In genomic region chr6:27133281-27134227, GRCh38 we compare ENCODE assay signal across 8 cellular contexts.
DNase-seq lines count a peak whose midpoint lies in the region; ATAC-seq and TF ChIP-seq lines count a peak whose summit lies in the region.

No MANE protein-coding gene starts in this region.

- CTCF ChIA-PET in activated naive CD4-positive, alpha-beta T cell treated with anti-CD3 and anti-CD28 coated beads for 36 hours (lab: Charles Lee): interaction anchor here (0.6 to 1.2 kb wide), 5 partner anchors 10 to 1751 kb away, joined by 3 to 4 read pairs (median 3); no protein-coding TSS in a partner anchor

- ATAC-seq in heart right ventricle: peak in 3 of 8 donors; percentile 2 to 24 (median 12)

- H3K9me3 ChIP-seq in HUES64 (ENCODE audit: insufficient read depth, low read depth, low read length) (no peaks in the 10 kb centered on the region), SJCRH30 (replicated peaks) (no peaks in the 10 kb centered on the region), heart right ventricle (no peaks in the 10 kb centered on the region)

- intact Hi-C loops in activated naive CD4-positive, alpha-beta T cell treated with anti-CD3 and anti-CD28 coated beads for 36 hours (cut with micrococcal nuclease): loop anchor here (2.0 to 5.0 kb wide), 5 partner anchors 806 to 1749 kb away; a partner anchor contains a TSS
- intact Hi-C loops in heart right ventricle (cut with DNase I): loop anchor here in 5 of 10 donors (2.0 to 10.0 kb wide), 5 partner anchors 13 to 1109 kb away; partner anchors contain the start of gene ZNF184 (in 2 of the 5)

- H3K27ac Mint-ChIP-seq in activated naive CD4-positive, alpha-beta T cell treated with anti-CD3 and anti-CD28 coated beads for 36 hours: no peak overlapping the region

- peaks cover 40% of the 10 kb centered on the region for H3K4me1 ChIP-seq in HUES64 (ENCODE audit: insufficient read depth, low read length)
- H3K4me1 ChIP-seq in SJCRH30: no peaks in the 10 kb centered on the region; the same call in 1 of the 2 replicates
- peaks cover 0 to 46% (median 15%) of the 10 kb centered on the region in 9 donors for H3K4me1 ChIP-seq in heart right ventricle

- WGBS in HUES64: under 1% methylated on average over 43 of the region's 43 CpGs
- WGBS in heart right ventricle, 2 donors: 4 to 9% methylated on average over 43 of the region's 43 CpGs

- H3K9me3 Mint-ChIP-seq in activated naive CD4-positive, alpha-beta T cell treated with anti-CD3 and anti-CD28 coated beads for 36 hours: no peaks in the 10 kb centered on the region

- TF ChIP-seq CTCF in heart right ventricle (IDR thresholded peaks at IDR 0.05) (no peak), retinal pigment epithelial cell (conservative IDR thresholded peaks at IDR 0.05; ENCODE audit: low read depth, low read length) (no peak)

- H3K36me3 ChIP-seq in HUES64 (ENCODE audit: insufficient read depth, low read length): no peaks in the 10 kb centered on the region
- H3K36me3 ChIP-seq in SJCRH30: no peaks in the 10 kb centered on the region
- peaks cover 0 to 4% (median 0%) of the 10 kb centered on the region in 9 donors for H3K36me3 ChIP-seq in heart right ventricle

- peak overlapping the region; percentile 97 for H3K9ac ChIP-seq in HUES64 (ENCODE audit: low read depth, low read length)

- H3K4me3 ChIP-seq in HUES64 (ENCODE audit: low read length) (peak overlapping the region; percentile 79), SJCRH30 (peak overlapping the region; percentile 65), heart right ventricle (peak overlapping the region; percentile 31 to 67 (median 64)), retinal pigment epithelial cell (ENCODE audit: low read length) (peak overlapping the region; percentile 67)

- H3K27me3 Mint-ChIP-seq in activated naive CD4-positive, alpha-beta T cell treated with anti-CD3 and anti-CD28 coated beads for 36 hours (ENCODE audit: low read depth): no peaks in the 10 kb centered on the region

- H3K4me1 Mint-ChIP-seq in activated naive CD4-positive, alpha-beta T cell treated with anti-CD3 and anti-CD28 coated beads for 36 hours (ENCODE audit: low read depth): peaks cover 24% of the 10 kb centered on the region

- H3K27ac ChIP-seq in HUES64 (ENCODE audit: low read depth, low read length) (peak overlapping the region; percentile 97), SJCRH30 (peak overlapping the region; percentile 93), heart right ventricle (peak overlapping the region in 8 of 10 donors; percentile 41 to 90 (median 80))

- H3K4me3 Mint-ChIP-seq in activated naive CD4-positive, alpha-beta T cell treated with anti-CD3 and anti-CD28 coated beads for 36 hours: no peak overlapping the region

- H3K27me3 ChIP-seq in HUES64 (ENCODE audit: insufficient read depth, low read length): no peaks in the 10 kb centered on the region
- H3K27me3 ChIP-seq in SJCRH30: no peaks in the 10 kb centered on the region
- H3K27me3 ChIP-seq in heart right ventricle: no peaks in the 10 kb centered on the region

- peaks cover 4% of the 10 kb centered on the region for H3K36me3 Mint-ChIP-seq in activated naive CD4-positive, alpha-beta T cell treated with anti-CD3 and anti-CD28 coated beads for 36 hours (ENCODE audit: low read depth)

- DNase-seq in NCI-H1436 (lab: John Stamatoyannopoulos, UW) (peak; percentile 36), NCI-H1436 treated with DMSO at 0.1 percent for 48 hours (lab: John Stamatoyannopoulos, UW) (no peak), SJCRH30 (peak; percentile 80), heart right ventricle (peak in 1 of 2 donors; percentile 64), retinal pigment epithelial cell (ENCODE audit: low read depth) (no peak), ureter (ENCODE audit: low spot score) (no peak)
- DNase-seq in activated naive CD4-positive, alpha-beta T cell treated with anti-CD3 and anti-CD28 coated beads for 36 hours: peak; percentile 84

Comparison
In these comparisons a context has a peak if more than half of its experiments do, and no peak if none do; other contexts are left out.
1. DNase-seq: peak in NCI-H1436 (single experiment), SJCRH30 (2 of 2) and activated naive CD4-positive, alpha-beta T cell treated with anti-CD3 and anti-CD28 coated beads for 36 hours (single experiment); none in NCI-H1436 treated with DMSO at 0.1 percent for 48 hours (single experiment), retinal pigment epithelial cell (single experiment) and ureter (single experiment).
2. Peak in every context shown above with its lines, with median percentiles within 50 percentile points of each other: H3K27ac ChIP-seq and H3K4me3 ChIP-seq.